ENCODE assay signal across 27 cellular contexts in genomic region chr6:79943133-79943532, GRCh38.
"Had no signal": no experiment of that assay in that cellular context is flagged by ENCODE, and none has a peak within 500 bp of the region (broad histone marks: within the 10 kb centered on the region; RNA-seq: fewer than 3 reads in every experiment).

No MANE protein-coding gene starts in this region.

- H3K9me3 ChIP-seq: gastrocnemius medialis, left ventricle myocardium inferior, mucosa of descending colon, right lobe of liver, thoracic aorta, uterus had no signal

- DNase-seq: activated CD4-positive, alpha-beta T cell treated with anti-CD3 and anti-CD28 coated beads for 4 hours; activated CD4-positive, alpha-beta T cell treated with anti-CD3 and anti-CD28 coated beads, Interleukin-2, amount 50 U/mL, for 4 hours; activated effector memory CD4-positive, alpha-beta T cell treated with Interleukin-2 at 50 U/mL for 16 hours; activated naive CD4-positive, alpha-beta T cell treated with Interleukin-2 at 50 U/mL for 16 hours; activated T-cell treated with anti-CD3 and anti-CD28 coated beads for 4 hours; anterior cingulate cortex; cerebellar nuclear complex; dorsolateral prefrontal cortex; effector memory CD4-positive, alpha-beta T cell; erythroblast; gastrocnemius medialis; head of caudate nucleus; hippocampal formation; left ventricle myocardium inferior; mucosa of descending colon; right lobe of liver; stimulated activated CD4-positive, alpha-beta T cell treated with anti-CD3 and anti-CD28 coated beads, Interleukin-2, amount 100 ng/mL, for 48 hours; stimulated activated naive CD8-positive, alpha-beta T cell treated with anti-CD3 and anti-CD28 coated beads, Interleukin-15, Interleukin-2, amounts not matched to agents 100 U/mL and 50 U/mL, for 24 hours; uterus had no signal

- FAIRE-seq: TTC549 had no signal

- H3K4me3 ChIP-seq: coronary artery, gastrocnemius medialis, left ventricle myocardium inferior, lung, mucosa of descending colon, right lobe of liver, thoracic aorta, uterus had no signal

- ATAC-seq: gastrocnemius medialis; mucosa of descending colon; natural killer cell treated with Interleukin-12 subunit alpha and Interleukin-12 subunit beta and Interleukin-15 and Interleukin-18, amount 100 ng/mL, for 72 hours; right lobe of liver; stimulated activated naive CD8-positive, alpha-beta T cell treated with anti-CD3 and anti-CD28 coated beads, Interleukin-15, Interleukin-2, amounts not matched to agents 100 U/mL and 50 U/mL, for 24 hours had no signal

- H3K36me3 ChIP-seq: gastrocnemius medialis, left ventricle myocardium inferior, right lobe of liver, thoracic aorta, uterus had no signal

- H3K27ac ChIP-seq: coronary artery, dorsolateral prefrontal cortex, gastrocnemius medialis, left ventricle myocardium inferior, right lobe of liver, thoracic aorta, uterus, VCaP had no signal

- H3K9me3 Mint-ChIP-seq: natural killer cell treated with Interleukin-12 subunit alpha and Interleukin-12 subunit beta and Interleukin-15 and Interleukin-18, amount 100 ng/mL, for 72 hours; type B pancreatic cell had no signal

- H3K4me1 ChIP-seq: uterus had no signal

- H3K36me3 Mint-ChIP-seq: activated naive CD8-positive, alpha-beta T cell; natural killer cell treated with Interleukin-12 subunit alpha and Interleukin-12 subunit beta and Interleukin-15 and Interleukin-18, amount 100 ng/mL, for 72 hours; type B pancreatic cell had no signal

- H3K27me3 ChIP-seq: dorsolateral prefrontal cortex, uterus had no signal

- H3K4me3 Mint-ChIP-seq: activated naive CD8-positive, alpha-beta T cell; natural killer cell treated with Interleukin-12 subunit alpha and Interleukin-12 subunit beta and Interleukin-15 and Interleukin-18, amount 100 ng/mL, for 72 hours; type B pancreatic cell had no signal

- H3K27ac Mint-ChIP-seq: activated naive CD8-positive, alpha-beta T cell; natural killer cell treated with Interleukin-12 subunit alpha and Interleukin-12 subunit beta and Interleukin-15 and Interleukin-18, amount 100 ng/mL, for 72 hours; type B pancreatic cell had no signal
